Comparison of ENCODE assay signal across 8 cellular contexts in the genomic region with DNA sequence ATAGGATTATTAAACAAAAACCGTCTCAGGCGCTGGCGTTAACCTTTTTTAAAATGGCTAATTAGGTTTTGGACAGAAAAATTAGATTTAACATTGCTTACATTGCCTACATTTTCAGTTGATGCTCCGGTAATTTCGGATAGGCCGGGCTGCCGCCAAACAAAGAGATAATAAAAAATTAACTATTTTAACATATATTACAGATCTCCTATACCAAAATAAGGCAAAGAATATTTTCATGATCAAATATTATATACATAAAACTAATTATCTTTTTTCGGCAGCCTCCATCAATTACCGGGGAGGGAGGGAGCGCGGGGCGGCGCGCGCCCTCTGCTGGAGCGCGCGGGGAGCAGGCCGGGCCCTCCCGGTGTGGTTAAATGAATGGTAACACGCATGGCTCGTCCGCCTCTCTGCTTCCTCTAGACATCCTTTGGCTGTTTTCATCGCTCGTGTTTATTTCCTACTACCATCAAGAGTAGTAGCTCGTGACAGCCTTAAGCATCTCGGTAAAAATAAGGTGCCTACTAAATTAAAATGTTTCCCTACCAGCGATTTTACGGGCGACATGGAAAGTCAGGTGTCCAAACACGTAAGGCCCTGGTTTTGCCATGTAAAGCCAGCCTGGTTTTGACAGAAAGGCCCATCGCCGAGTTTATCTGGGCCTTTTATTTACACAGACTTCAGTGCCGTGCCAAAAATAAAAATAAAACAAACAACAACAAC. TPM values are rescaled to one million over a fixed set of nuclear protein-coding genes. Genes with fewer than 3 reads are reported as not detected.
DNase-seq lines count a peak whose midpoint lies in the region; ATAC-seq, FAIRE-seq and TF ChIP-seq lines count a peak whose summit lies in the region.

No MANE protein-coding gene starts in this region.

- peak overlapping the region in 1 of 2 experiments; percentile 20; a peak in 3 of 4 replicates for H3K4me3 ChIP-seq in Panc1 (ENCODE audit: low read depth in 2 of 2, low read length in 2 of 2)

- POLR2A ChIA-PET in Panc1 (lab: Charles Lee) = no interaction called here

- FAIRE-seq in A204.1 (lab: Jason Lieb, UNC) (peak; percentile 35), GM18507 (lab: Jason Lieb, UNC) (peak; percentile 74)

- TF ChIP-seq POLR2A in GM18505 (IDR thresholded peaks at IDR 0.05; ENCODE audit: borderline replicate concordance, extremely low read depth, insufficient read depth, insufficient read length) = no peak

- H3K4me3 Mint-ChIP-seq in activated naive CD4-positive, alpha-beta T cell treated with anti-CD3 and anti-CD28 coated beads for 36 hours = peak overlapping the region; percentile 39

- peaks cover 45% of the 10 kb centered on the region for H3K27me3 Mint-ChIP-seq in activated naive CD4-positive, alpha-beta T cell treated with anti-CD3 and anti-CD28 coated beads for 36 hours (ENCODE audit: low read depth)

- H3K27ac Mint-ChIP-seq in activated naive CD4-positive, alpha-beta T cell treated with anti-CD3 and anti-CD28 coated beads for 36 hours = no peak overlapping the region

- no TSS peak for BruUV-seq in Panc1 (replicated peaks; lab: Mats Ljungman, UMichigan)

- no peaks in the 10 kb centered on the region for H3K36me3 ChIP-seq in Panc1 (ENCODE audit: control insufficient read depth, insufficient read depth, low read length)

- no peak overlapping the region for H3K27ac ChIP-seq in Panc1 (ENCODE audit: low read length)

- DNase-seq in GM18507 (ENCODE audit: extremely low spot score, insufficient read length, low read depth) = peak; percentile 60
- no peak for DNase-seq in Panc1 (ENCODE audit: low read depth, low spot score)
- DNase-seq in activated naive CD4-positive, alpha-beta T cell treated with anti-CD3 and anti-CD28 coated beads for 36 hours = peak; percentile 63
- DNase-seq in Right ventricle myocardium superior = peak; percentile 66
- DNase-seq in sciatic nerve (ENCODE audit: low spot score) = no peak

- H3K27me3 ChIP-seq in Panc1 (ENCODE audit: control insufficient read depth, insufficient read depth, low read length) = peaks cover 4% of the 10 kb centered on the region

- peak; percentile 76 for ATAC-seq in HG03280 (IDR thresholded peaks at IDR 0.05; ENCODE audit: unreplicated experiment)
- ATAC-seq in Panc1 = peak; percentile 92
- ATAC-seq in Right ventricle myocardium superior (ENCODE audit: poor library complexity) = peak; percentile 92
- peak; percentile 84 for ATAC-seq in sciatic nerve
- no peak for ATAC-seq in GM18505 (IDR thresholded peaks at IDR 0.05; ENCODE audit: unreplicated experiment)

- H3K4me1 ChIP-seq in Panc1 (ENCODE audit: control insufficient read depth, insufficient read depth, low read length) = no peaks in the 10 kb centered on the region

- in situ Hi-C loops in Panc1 (cut with HindIII; ENCODE audit: low pct_unique_long_range_greater_than_20kb, low sequenced_read_pairs) = no loop called here

- CTCF ChIA-PET in Panc1 (lab: Charles Lee) = no interaction called here
- CTCF ChIA-PET in activated naive CD4-positive, alpha-beta T cell treated with anti-CD3 and anti-CD28 coated beads for 36 hours (lab: Charles Lee) = interaction anchor here (0.6 to 1.8 kb wide), 7 partner anchors 135 to 603 kb away, joined by 3 to 8 read pairs (median 4); no protein-coding TSS in a partner anchor

- TF ChIP-seq CTCF in Panc1 (IDR thresholded peaks at IDR 0.05) = peak; percentile 96

- intact Hi-C loops in Panc1 (cut with micrococcal nuclease; ENCODE audit: unreplicated experiment) = loop anchor here (5.0 kb wide), 1 partner anchor 600 kb away; no protein-coding TSS in a partner anchor
- intact Hi-C loops in activated naive CD4-positive, alpha-beta T cell treated with anti-CD3 and anti-CD28 coated beads for 36 hours (cut with micrococcal nuclease) = loop anchor here (1.0 to 10.0 kb wide), 3 partner anchors 189 to 958 kb away; no protein-coding TSS in a partner anchor
- intact Hi-C loops in Right ventricle myocardium superior (cut with DNase I) = loop anchor here (10.0 kb wide), 1 partner anchor 598 kb away; no protein-coding TSS in a partner anchor
- intact Hi-C loops in sciatic nerve (cut with DNase I) = loop anchor here (10.0 kb wide), 2 partner anchors 188 to 598 kb away; no protein-coding TSS in a partner anchor

- H3K36me3 Mint-ChIP-seq in activated naive CD4-positive, alpha-beta T cell treated with anti-CD3 and anti-CD28 coated beads for 36 hours (ENCODE audit: low read depth) = no peaks in the 10 kb centered on the region

- no peaks in the 10 kb centered on the region for H3K9me3 Mint-ChIP-seq in activated naive CD4-positive, alpha-beta T cell treated with anti-CD3 and anti-CD28 coated beads for 36 hours

- H3K9me3 ChIP-seq in Panc1 (ENCODE audit: control insufficient read depth, insufficient read depth, low read depth, low read length) = no peaks in the 10 kb centered on the region

- H3K4me1 Mint-ChIP-seq in activated naive CD4-positive, alpha-beta T cell treated with anti-CD3 and anti-CD28 coated beads for 36 hours (ENCODE audit: low read depth) = peaks cover 17% of the 10 kb centered on the region

RNA-seq across cellular contexts. Expression of a gene that starts 52.4 kb away (rescaled TPM):
- total RNA-seq in Panc1 (2021; ENCODE audit: unreplicated experiment) (48.1 TPM), Right ventricle myocardium superior (19.6 TPM), sciatic nerve (51.7 TPM)
- polyA plus RNA-seq in Panc1 (2012; ENCODE audit: insufficient read length) = 17.9 TPM
- 10 to 100 TPM; 33.9 to 34.6 TPM for total RNA-seq in activated naive CD4-positive, alpha-beta T cell treated with anti-CD3 and anti-CD28 coated beads for 36 hours

Comparison
In these comparisons a context has a peak if more than half of its experiments do, and no peak if none do; other contexts are left out.
1. DNase-seq: peak in GM18507 (single experiment), activated naive CD4-positive, alpha-beta T cell treated with anti-CD3 and anti-CD28 coated beads for 36 hours (single experiment) and Right ventricle myocardium superior (single experiment); none in Panc1 (single experiment) and sciatic nerve (single experiment).